Comparison of ENCODE assay signal across 10 cellular contexts in the genomic region with DNA sequence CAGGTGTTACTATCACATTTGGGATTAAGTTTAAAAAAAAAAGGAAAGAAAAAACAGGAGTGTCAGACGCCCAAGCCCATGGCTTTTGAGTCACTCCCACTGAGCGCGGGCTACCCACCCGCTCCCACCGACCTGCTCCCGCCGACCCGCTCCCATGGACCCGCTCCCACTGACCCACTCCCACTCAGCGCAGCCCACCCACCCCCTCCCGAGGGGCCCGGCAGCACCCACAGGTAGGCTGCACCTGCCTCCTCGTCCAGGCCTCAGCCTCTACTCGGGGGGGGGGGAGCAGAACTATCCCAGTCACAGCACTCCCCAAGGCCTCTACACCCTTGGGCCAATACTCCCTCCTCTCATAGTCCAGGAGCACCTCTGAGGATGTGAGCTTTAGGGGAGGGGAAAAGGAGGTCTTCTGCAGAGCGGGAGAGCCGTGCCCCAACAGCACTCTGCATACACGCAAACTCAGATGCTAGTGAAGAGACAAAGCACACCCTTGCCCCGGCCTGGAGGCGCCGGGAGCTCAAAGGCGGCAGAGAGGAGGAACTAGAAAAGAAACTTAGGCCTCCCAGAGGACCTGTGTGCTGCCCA. TPM values are rescaled to one million over a fixed set of nuclear protein-coding genes. Genes with fewer than 3 reads are reported as not detected.
DNase-seq lines count a peak whose midpoint lies in the region; ATAC-seq, FAIRE-seq and TF ChIP-seq lines count a peak whose summit lies in the region.
"Had no signal": no experiment of that assay in that cellular context is flagged by ENCODE, and none has a peak within 500 bp of the region (broad histone marks: within the 10 kb centered on the region; RNA-seq: fewer than 3 reads in every experiment).

No MANE protein-coding gene starts in this region.

- ATAC-seq in activated B cell treated with CpG ODN at 0.5 μM for 24 hours (ENCODE audit: low read depth) = peak; percentile 63
- no peak for ATAC-seq in stimulated activated memory B cell treated with anti-CD40 and anti-IgM and Interleukin-4, amounts not matched to agents 10 μg/mL and 1 μg/mL and 100 μg/mL, for 72 hours
- no peak for ATAC-seq in CD8-positive, alpha-beta T cell

- no peak for TF ChIP-seq CTCF in HEK293 (tag by site-specific recombination; IDR thresholded peaks at IDR 0.05)
- TF ChIP-seq CTCF in activated B cell treated with CpG ODN at 0.5 μM for 24 hours (IDR thresholded peaks at IDR 0.05) = no peak
- no peak for TF ChIP-seq CTCF in keratinocyte (optimal IDR thresholded peaks at IDR 0.05 in 1 of 3, IDR thresholded peaks at IDR 0.05 in 1 of 3, conservative IDR thresholded peaks at IDR 0.05 in 1 of 3; ENCODE audit: extremely low read depth in 1 of 3, insufficient read depth in 2 of 3, low read length in 3 of 3)
- TF ChIP-seq CTCF in CD8-positive, alpha-beta T cell (IDR thresholded peaks at IDR 0.05) = no peak

- no peaks in the 10 kb centered on the region for H3K27me3 Mint-ChIP-seq in activated B cell treated with CpG ODN at 0.5 μM for 24 hours
- H3K27me3 Mint-ChIP-seq in stimulated activated memory B cell treated with anti-CD40 and anti-IgM and Interleukin-4, amounts not matched to agents 10 μg/mL and 1 μg/mL and 100 μg/mL, for 72 hours = no peaks in the 10 kb centered on the region
- no peaks in the 10 kb centered on the region for H3K27me3 Mint-ChIP-seq in CD8-positive, alpha-beta T cell (ENCODE audit: low read depth)

- peak overlapping the region; percentile 83 for H3K4me2 ChIP-seq in keratinocyte (ENCODE audit: control insufficient read depth, extremely low read depth, insufficient read depth, low read depth, low read length)

- no peaks in the 10 kb centered on the region for H3K9me3 Mint-ChIP-seq in activated B cell treated with CpG ODN at 0.5 μM for 24 hours
- H3K9me3 Mint-ChIP-seq in stimulated activated memory B cell treated with anti-CD40 and anti-IgM and Interleukin-4, amounts not matched to agents 10 μg/mL and 1 μg/mL and 100 μg/mL, for 72 hours = no peaks in the 10 kb centered on the region
- no peaks in the 10 kb centered on the region for H3K9me3 Mint-ChIP-seq in CD8-positive, alpha-beta T cell

- H3K4me1 Mint-ChIP-seq in activated B cell treated with CpG ODN at 0.5 μM for 24 hours = peaks cover 43% of the 10 kb centered on the region
- peaks cover 67% of the 10 kb centered on the region for H3K4me1 Mint-ChIP-seq in stimulated activated memory B cell treated with anti-CD40 and anti-IgM and Interleukin-4, amounts not matched to agents 10 μg/mL and 1 μg/mL and 100 μg/mL, for 72 hours
- peaks cover 39% of the 10 kb centered on the region for H3K4me1 Mint-ChIP-seq in CD8-positive, alpha-beta T cell (ENCODE audit: low read depth)

- no peak for DNase-seq in activated B cell treated with CpG ODN at 0.5 μM for 24 hours
- DNase-seq in keratinocyte (ENCODE audit: low read depth, low spot score) = no peak
- DNase-seq in NK-92 treated with Interleukin-12 subunit alpha and Interleukin-12 subunit beta, amount 100 ng/mL, for 24 hours (lab: John Stamatoyannopoulos, UW) = no peak
- DNase-seq in LoVo (ENCODE audit: low spot score) = no peak
- DNase-seq in dermis blood vessel endothelial cell = no peak
- DNase-seq in CD8-positive, alpha-beta T cell = no peak
- DNase-seq: NCI-H1930 had no signal

- peak overlapping the region; percentile 44; the same call in 1 of the 2 replicates for H3K27ac ChIP-seq in HEK293 (ENCODE audit: extremely low read depth, low read depth, low read length)
- H3K27ac ChIP-seq in keratinocyte (ENCODE audit: control insufficient read depth, insufficient read depth, low read length) = peak overlapping the region; percentile 76
- no peak overlapping the region for H3K27ac ChIP-seq in CD8-positive, alpha-beta T cell (ENCODE audit: low read depth, low read length)

- peaks cover 13% of the 10 kb centered on the region for H3K4me1 ChIP-seq in HEK293 (ENCODE audit: control insufficient read depth, insufficient read depth, low read length)
- peaks cover 44% of the 10 kb centered on the region for H3K4me1 ChIP-seq in keratinocyte (ENCODE audit: control insufficient read depth, extremely low read depth, insufficient read depth, low read length)
- peaks cover 45% of the 10 kb centered on the region for H3K4me1 ChIP-seq in CD8-positive, alpha-beta T cell (ENCODE audit: insufficient read depth, low read length)

- intact Hi-C loops in activated B cell treated with CpG ODN at 0.5 μM for 24 hours (cut with micrococcal nuclease) = no loop called here
- intact Hi-C loops in CD8-positive, alpha-beta T cell (cut with DNase I, micrococcal nuclease) = no loop called here

- no peaks in the 10 kb centered on the region for H3K27me3 ChIP-seq in keratinocyte (ENCODE audit: control insufficient read depth, extremely low read depth, insufficient read depth, low read length)
- H3K27me3 ChIP-seq in CD8-positive, alpha-beta T cell (ENCODE audit: insufficient read depth, low read length) = no peaks in the 10 kb centered on the region

- no peaks in the 10 kb centered on the region for H3K9me3 ChIP-seq in HEK293 (ENCODE audit: control insufficient read depth, insufficient read depth, low read depth, low read length)
- H3K9me3 ChIP-seq in keratinocyte (ENCODE audit: control insufficient read depth, low read depth, low read length) = no peaks in the 10 kb centered on the region
- no peaks in the 10 kb centered on the region for H3K9me3 ChIP-seq in CD8-positive, alpha-beta T cell (ENCODE audit: low read length)

- H3K36me3 ChIP-seq in HEK293 (ENCODE audit: control insufficient read depth in 2 of 2, insufficient read depth in 1 of 2, low read length in 2 of 2) = peaks cover 0 to 9% of the 10 kb centered on the region in 2 experiments; a peak in 1 of 3 replicates
- H3K36me3 ChIP-seq in keratinocyte (ENCODE audit: control insufficient read depth in 2 of 2, extremely low read depth in 1 of 2, insufficient read depth in 2 of 2, low read length in 2 of 2) = peaks cover 8% of the 10 kb centered on the region in 2 experiments
- H3K36me3 ChIP-seq in CD8-positive, alpha-beta T cell (ENCODE audit: insufficient read depth, low read length) = peaks cover 5% of the 10 kb centered on the region

- H3K27ac Mint-ChIP-seq in activated B cell treated with CpG ODN at 0.5 μM for 24 hours = peak overlapping the region; percentile 83
- H3K27ac Mint-ChIP-seq in stimulated activated memory B cell treated with anti-CD40 and anti-IgM and Interleukin-4, amounts not matched to agents 10 μg/mL and 1 μg/mL and 100 μg/mL, for 72 hours = peak overlapping the region; percentile 83
- H3K27ac Mint-ChIP-seq in CD8-positive, alpha-beta T cell = no peak overlapping the region

- dilution Hi-C loops in keratinocyte (cut with MboI; ENCODE audit: extremely low pct_ligation_motif_present, low sequenced_read_pairs) = no loop called here

- peaks cover 50% of the 10 kb centered on the region for H4K20me1 ChIP-seq in keratinocyte (ENCODE audit: control insufficient read depth, extremely low read depth, insufficient read depth, low read length)

- H3K79me2 ChIP-seq in keratinocyte (ENCODE audit: control insufficient read depth, insufficient read depth, low read length) = peaks cover 85% of the 10 kb centered on the region

- no peak overlapping the region for H2AFZ ChIP-seq in keratinocyte (ENCODE audit: control insufficient read depth, low read length)

- H3K4me3 ChIP-seq in HEK293 (ENCODE audit: low read depth, low read length) = no peak overlapping the region
- peak overlapping the region; percentile 52 to 79 (median 59) for H3K4me3 ChIP-seq in keratinocyte (ENCODE audit: control insufficient read depth in 2 of 3, extremely low read depth in 1 of 3, insufficient read depth in 2 of 3, low read depth in 1 of 3, low read length in 3 of 3)
- no peak overlapping the region for H3K4me3 ChIP-seq in CD8-positive, alpha-beta T cell (ENCODE audit: low read depth, low read length)
- H3K4me3 ChIP-seq: lung had no signal

- H3K9me1 ChIP-seq in keratinocyte (ENCODE audit: control insufficient read depth, extremely low read depth, insufficient read depth, low read length) = peaks cover 2% of the 10 kb centered on the region

- H3K4me3 Mint-ChIP-seq in activated B cell treated with CpG ODN at 0.5 μM for 24 hours = peak overlapping the region; percentile 87
- H3K4me3 Mint-ChIP-seq in stimulated activated memory B cell treated with anti-CD40 and anti-IgM and Interleukin-4, amounts not matched to agents 10 μg/mL and 1 μg/mL and 100 μg/mL, for 72 hours = peak overlapping the region; percentile 89
- H3K4me3 Mint-ChIP-seq in CD8-positive, alpha-beta T cell = no peak overlapping the region

- no peak for FAIRE-seq in keratinocyte (lab: Jason Lieb, UNC)

- peaks cover 18% of the 10 kb centered on the region for H3K36me3 Mint-ChIP-seq in activated B cell treated with CpG ODN at 0.5 μM for 24 hours (ENCODE audit: low read depth)
- H3K36me3 Mint-ChIP-seq in stimulated activated memory B cell treated with anti-CD40 and anti-IgM and Interleukin-4, amounts not matched to agents 10 μg/mL and 1 μg/mL and 100 μg/mL, for 72 hours = peaks cover 14% of the 10 kb centered on the region
- H3K36me3 Mint-ChIP-seq in CD8-positive, alpha-beta T cell = peaks cover 14% of the 10 kb centered on the region

- POLR2A ChIA-PET in HEK293 (lab: Yijun Ruan, JAX) (no interaction called here), activated B cell treated with CpG ODN at 0.5 μM for 24 hours (lab: Charles Lee) (interaction anchor here (0.7 kb wide), 1 partner anchor 83 kb away, joined by 3 read pairs; no protein-coding TSS in a partner anchor)
- POLR2A ChIA-PET in CD8-positive, alpha-beta T cell (lab: Charles Lee) = no interaction called here

- peak overlapping the region; percentile 78 for H3K9ac ChIP-seq in keratinocyte (ENCODE audit: control insufficient read depth, extremely low read depth, insufficient read depth, low read length)

- CTCF ChIA-PET in HEK293 (lab: Yijun Ruan, JAX) (interaction anchor here (2.0 kb wide), 1 partner anchor 22 kb away, joined by 6 read pairs; no protein-coding TSS in a partner anchor), activated B cell treated with CpG ODN at 0.5 μM for 24 hours (lab: Charles Lee) (no interaction called here)
- CTCF ChIA-PET in CD8-positive, alpha-beta T cell (lab: Charles Lee) = no interaction called here

RNA-seq across cellular contexts. Expression of a gene that starts 2.9 kb away (rescaled TPM):
- total RNA-seq in activated B cell treated with CpG ODN at 0.5 μM for 24 hours (101 and 115 TPM in 2 replicates), dermis blood vessel endothelial cell (37.4 and 75.6 TPM in 2 replicates)
- polyA plus RNA-seq in keratinocyte = 24.0 to 50.7 TPM (median 31.4 TPM) in 3 replicates
- 66.4 TPM for polyA plus RNA-seq in keratinocyte (2011; ENCODE audit: low read depth)
- polyA plus RNA-seq in keratinocyte (2011; cell fraction: cytosol; rRNA removed) = 15.9 and 41.8 TPM in 2 replicates
- polyA plus RNA-seq in keratinocyte (2011; cell fraction: nucleus; rRNA removed) = 167 and 176 TPM in 2 replicates
- polyA plus RNA-seq in keratinocyte (2012; ENCODE audit: low replicate concordance) = 56.8 and 73.4 TPM in 2 replicates
- polyA minus RNA-seq in keratinocyte = 29.8 to 104 TPM (median 39.3 TPM) in 3 replicates
- 72.3 TPM for polyA minus RNA-seq in keratinocyte (2011; cell fraction: cytosol; rRNA and poly(A)+ RNA removed)
- polyA minus RNA-seq in keratinocyte (2011; cell fraction: nucleus; rRNA and poly(A)+ RNA removed) = 77.1 and 108 TPM in 2 replicates
- 10 to 100 TPM; 50.8 to 51.1 TPM for total RNA-seq in CD8-positive, alpha-beta T cell

RNA-seq across cellular contexts. Expression of a gene that starts 40.8 kb away (rescaled TPM):
- not detected in 2 replicates for total RNA-seq in activated B cell treated with CpG ODN at 0.5 μM for 24 hours
- polyA plus RNA-seq in keratinocyte = 0.01 TPM in 1 of 3 replicates, not detected in the others
- polyA plus RNA-seq in keratinocyte (2011; ENCODE audit: low read depth) = not detected
- polyA plus RNA-seq in keratinocyte (2011; cell fraction: cytosol; rRNA removed) = not detected in 2 replicates
- 0.06 TPM in 1 of 2 replicates, not detected in the other for polyA plus RNA-seq in keratinocyte (2011; cell fraction: nucleus; rRNA removed)
- polyA plus RNA-seq in keratinocyte (2012; ENCODE audit: low replicate concordance) = not detected in 2 replicates
- polyA minus RNA-seq in keratinocyte = not detected in 3 replicates
- not detected for polyA minus RNA-seq in keratinocyte (2011; cell fraction: cytosol; rRNA and poly(A)+ RNA removed)
- not detected in 2 replicates for polyA minus RNA-seq in keratinocyte (2011; cell fraction: nucleus; rRNA and poly(A)+ RNA removed)
- 0.05 TPM in 1 of 2 replicates, not detected in the other for total RNA-seq in dermis blood vessel endothelial cell
- under 1 TPM in 1 of 2 experiments, not detected in 1; 0.08 TPM for total RNA-seq in CD8-positive, alpha-beta T cell

Comparison
In these comparisons a context has a peak if more than half of its experiments do, and no peak if none do; other contexts are left out.
1. H3K4me3 ChIP-seq: peak in keratinocyte (3 of 3); none in HEK293 (single experiment) and CD8-positive, alpha-beta T cell (single experiment).